Comparison of ENCODE assay signal across 11 cellular contexts in genomic region chr17:17055286-17056166, GRCh38. TPM values are rescaled to one million over a fixed set of nuclear protein-coding genes. Genes with fewer than 3 reads are reported as not detected.
DNase-seq lines count a peak whose midpoint lies in the region; ATAC-seq and TF ChIP-seq lines count a peak whose summit lies in the region.
"Had no signal": no experiment of that assay in that cellular context is flagged by ENCODE, and none has a peak within 500 bp of the region (broad histone marks: within the 10 kb centered on the region; RNA-seq: fewer than 3 reads in every experiment).

No MANE protein-coding gene starts in this region.

- H3K79me1 ChIP-seq in trophoblast cell (ENCODE audit: low read length), result no peaks in the 10 kb centered on the region

- peaks cover 3% of the 10 kb centered on the region for H3K9me3 ChIP-seq in trophoblast cell (ENCODE audit: insufficient read depth, low read depth, low read length)
- H3K9me3 ChIP-seq: HAP-1 had no signal

- no peak overlapping the region for H3K18ac ChIP-seq in trophoblast cell (ENCODE audit: low read length)

- no peak overlapping the region for H3K23ac ChIP-seq in trophoblast cell (ENCODE audit: low read length)

- DNase-seq in AG10803 (ENCODE audit: low read depth), result peak; percentile 42
- peak; percentile 77 for DNase-seq in NCI-H69 (lab: John Stamatoyannopoulos, UW)
- peak in 1 of 2 donors; percentile 41 for DNase-seq in foreskin fibroblast
- DNase-seq in trophoblast cell, result peak in 1 of 2 donors; percentile 29
- no peak for DNase-seq in ecto neural progenitor cell (ENCODE audit: low spot score)
- no peak for DNase-seq in midbrain (lab: John Stamatoyannopoulos, UW)
- DNase-seq in ACHN, result no peak
- DNase-seq: activated naive CD4-positive, alpha-beta T cell; NCI-H748 treated with DMSO at 0.1 percent for 48 hours had no signal

- no peak for ATAC-seq in HG03378 (IDR thresholded peaks at IDR 0.05; ENCODE audit: unreplicated experiment)

- no peak overlapping the region for H4K8ac ChIP-seq in trophoblast cell (ENCODE audit: low read depth, low read length)

- H3K36me3 ChIP-seq in trophoblast cell (ENCODE audit: control insufficient read depth in 1 of 2, insufficient read depth in 2 of 2, low read length in 2 of 2), result peaks cover 30 to 32% of the 10 kb centered on the region in 2 experiments

- peaks cover 19% of the 10 kb centered on the region for H3K79me2 ChIP-seq in trophoblast cell (ENCODE audit: control insufficient read depth, insufficient read depth, low read length, poor library complexity)

- no peak overlapping the region for H3K4me2 ChIP-seq in trophoblast cell (ENCODE audit: low read length)

- no peak overlapping the region for H2BK120ac ChIP-seq in trophoblast cell (ENCODE audit: insufficient read depth, low read length, poor library complexity)

- WGBS in trophoblast cell (ENCODE audit: extremely low coverage, insufficient coverage, insufficient read length), result no CpG with 5 or more reads among the region's 16 CpGs

- H2AK5ac ChIP-seq in trophoblast cell (ENCODE audit: low read length), result no peak overlapping the region

- no peak overlapping the region for H3K14ac ChIP-seq in trophoblast cell (ENCODE audit: low read length)

- H3K27ac ChIP-seq in trophoblast cell (ENCODE audit: low read depth, low read length), result no peak overlapping the region

- peak; percentile 32; the same call in 1 of the 2 replicates for TF ChIP-seq CTCF in AG10803 (conservative IDR thresholded peaks at IDR 0.05; ENCODE audit: low read length)
- TF ChIP-seq CTCF in foreskin fibroblast (IDR thresholded peaks at IDR 0.05; ENCODE audit: low read depth, low read length), result peak; percentile 3

- no peaks in the 10 kb centered on the region for H3K27me3 ChIP-seq in trophoblast cell (ENCODE audit: insufficient read depth, low read length)

- H2BK5ac ChIP-seq in trophoblast cell (ENCODE audit: low read depth, low read length, poor library complexity), result no peak overlapping the region

- H3K4me1 ChIP-seq in trophoblast cell (ENCODE audit: control insufficient read depth in 1 of 2, insufficient read depth in 2 of 2, low read length in 2 of 2), result peaks cover 8 to 22% of the 10 kb centered on the region in 2 experiments
- H3K4me1 ChIP-seq: HAP-1 had no signal

- no peak overlapping the region for H4K12ac ChIP-seq in trophoblast cell (ENCODE audit: low read depth, low read length)

- H3K4ac ChIP-seq in trophoblast cell (ENCODE audit: low read depth, low read length), result peak overlapping the region; percentile 44

- no peak overlapping the region for H2AFZ ChIP-seq in trophoblast cell (ENCODE audit: insufficient read depth, low read length, poor library complexity)

- no peak overlapping the region for H2BK12ac ChIP-seq in trophoblast cell (ENCODE audit: low read length)

- H3K4me3 ChIP-seq in AG10803 (ENCODE audit: low read length), result no peak overlapping the region
- no peak overlapping the region for H3K4me3 ChIP-seq in foreskin fibroblast (ENCODE audit: low read depth in 1 of 2, low read length in 2 of 2)
- no peak overlapping the region for H3K4me3 ChIP-seq in trophoblast cell (ENCODE audit: low read depth, low read length)
- H3K4me3 ChIP-seq: HAP-1 had no signal

- no peak overlapping the region for H3K9ac ChIP-seq in trophoblast cell (ENCODE audit: low read length)

- H4K91ac ChIP-seq in trophoblast cell (ENCODE audit: low read depth, low read length), result no peak overlapping the region

- in situ Hi-C loops in ACHN (cut with HindIII; ENCODE audit: low pct_ligation_motif_present, low pct_unique_long_range_greater_than_20kb, low sequenced_read_pairs), result no loop called here

RNA-seq across cellular contexts. Expression of gene MPRIP, which starts 13.3 kb away (rescaled TPM):
- polyA plus RNA-seq in trophoblast cell (2013), result 200 and 203 TPM in 2 replicates

Comparison
In these comparisons a context has a peak if more than half of its experiments do, and no peak if none do; other contexts are left out.
1. DNase-seq: peak in AG10803 (single experiment) and NCI-H69 (single experiment); none in ecto neural progenitor cell (single experiment), midbrain (single experiment) and ACHN (single experiment).